In the genomic region with DNA sequence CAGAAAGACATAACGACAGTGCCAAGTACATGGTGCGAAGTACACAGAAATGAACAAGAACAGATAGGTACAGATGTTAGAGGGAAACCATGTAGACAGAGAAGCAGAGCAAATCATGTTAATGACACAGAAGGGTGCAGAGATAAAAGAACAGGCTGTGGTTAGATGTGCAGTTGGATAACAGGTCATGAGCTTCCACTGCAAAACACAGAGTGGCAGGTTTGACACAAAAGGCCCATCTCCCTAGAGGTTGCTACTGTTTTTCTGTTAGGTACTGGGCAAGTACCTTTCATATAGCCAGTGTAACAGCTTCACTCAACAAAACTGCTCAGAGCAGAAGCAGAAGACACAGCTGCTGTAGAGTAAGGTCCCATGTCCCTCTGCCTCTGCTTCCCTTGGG, we compare ENCODE assay signal across 1 cellular context.
TF ChIP-seq lines count a peak whose summit lies in the region.

No MANE protein-coding gene starts in this region.

TF ChIP-seq in H1, 55 proteins besides CTCF, POLR2A, EP300 and RAD21:
- TF ChIP-seq BACH1 (IDR thresholded peaks at IDR 0.05; ENCODE audit: low read length) (no peak), CBX5 (IDR thresholded peaks at IDR 0.05; ENCODE audit: low read depth, low read length) (no peak), FOSL1 (IDR thresholded peaks at IDR 0.05; ENCODE audit: insufficient read depth, low read depth, low read length) (no peak), CHD1 (IDR thresholded peaks at IDR 0.05; ENCODE audit: low read depth, low read length) (no peak), EGR1 (IDR thresholded peaks at IDR 0.05; ENCODE audit: borderline replicate concordance, low read depth, low read length) (no peak), BRCA1 (IDR thresholded peaks at IDR 0.05; ENCODE audit: low read depth, low read length) (no peak), SIN3A (conservative IDR thresholded peaks at IDR 0.05 in 1 of 2, IDR thresholded peaks at IDR 0.05 in 1 of 2; ENCODE audit: low read depth in 1 of 2, low read length in 2 of 2) (no peak), EZH2 (IDR thresholded peaks at IDR 0.05; ENCODE audit: low read depth, low read length, severe bottlenecking) (no peak), JUND (IDR thresholded peaks at IDR 0.05; ENCODE audit: low read length) (no peak), SIX5 (IDR thresholded peaks at IDR 0.05; ENCODE audit: low read depth, low read length) (no peak), GABPA (IDR thresholded peaks at IDR 0.05; ENCODE audit: borderline replicate concordance, insufficient read depth, low read length) (no peak), HDAC6 (IDR thresholded peaks at IDR 0.05; ENCODE audit: low read depth, low read length) (no peak), TAF1 (IDR thresholded peaks at IDR 0.05; ENCODE audit: low read depth, low read length) (no peak), CHD2 (IDR thresholded peaks at IDR 0.05; ENCODE audit: low read length) (no peak), TEAD4 (IDR thresholded peaks at IDR 0.05; ENCODE audit: low read depth, low read length) (no peak)
- TF ChIP-seq, protein P1, sequence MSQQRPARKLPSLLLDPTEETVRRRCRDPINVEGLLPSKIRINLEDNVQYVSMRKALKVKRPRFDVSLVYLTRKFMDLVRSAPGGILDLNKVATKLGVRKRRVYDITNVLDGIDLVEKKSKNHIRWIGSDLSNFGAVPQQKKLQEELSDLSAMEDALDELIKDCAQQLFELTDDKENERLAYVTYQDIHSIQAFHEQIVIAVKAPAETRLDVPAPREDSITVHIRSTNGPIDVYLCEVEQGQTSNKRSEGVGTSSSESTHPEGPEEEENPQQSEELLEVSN (IDR thresholded peaks at IDR 0.05) = no peak
